In genomic region chr4:189304755-189305154, GRCh38 we compare ENCODE assay signal across 1 cellular context.
TF ChIP-seq lines count a peak whose summit lies in the region.

No MANE protein-coding gene starts in this region.

TF ChIP-seq in IMR-90, 13 proteins besides CTCF, POLR2A, EP300 and RAD21:
- TF ChIP-seq MXI1 (IDR thresholded peaks at IDR 0.05; ENCODE audit: borderline replicate concordance, low read depth, low read length) = no peak
- TF ChIP-seq MAFK (IDR thresholded peaks at IDR 0.05; ENCODE audit: low read depth, low read length) = no peak
